Comparison of ENCODE assay signal across 12 cellular contexts in the genomic region with DNA sequence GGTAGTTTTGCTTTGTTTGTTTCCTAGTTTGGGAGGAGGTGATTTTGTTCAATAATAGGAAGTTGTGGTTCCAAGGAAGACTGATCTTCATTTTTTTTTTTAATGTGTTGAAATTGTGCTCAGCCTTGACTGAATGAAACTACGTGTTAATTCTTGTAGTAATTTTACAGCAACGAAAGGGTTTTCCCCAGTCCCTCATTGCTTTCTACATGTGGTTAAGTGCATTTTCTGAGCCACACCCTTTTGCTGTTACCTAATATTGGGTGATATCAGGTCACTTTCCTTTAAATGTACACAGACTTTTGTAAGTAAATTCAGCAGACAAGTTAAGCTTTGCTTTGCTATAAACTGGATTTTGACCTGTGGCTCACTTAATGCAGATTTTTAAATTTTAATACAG.
DNase-seq lines count a peak whose midpoint lies in the region; ATAC-seq and TF ChIP-seq lines count a peak whose summit lies in the region.
"Had no signal": no experiment of that assay in that cellular context is flagged by ENCODE, and none has a peak within 500 bp of the region (broad histone marks: within the 10 kb centered on the region; RNA-seq: fewer than 3 reads in every experiment).

No MANE protein-coding gene starts in this region.

- no peaks in the 10 kb centered on the region for H3K36me3 ChIP-seq in vagina
- H3K36me3 ChIP-seq: pancreas had no signal

- no peaks in the 10 kb centered on the region for H3K27me3 ChIP-seq in foreskin keratinocyte
- no peaks in the 10 kb centered on the region for H3K27me3 ChIP-seq in vagina
- H3K27me3 ChIP-seq: pancreas had no signal

- ATAC-seq in GM18520 (IDR thresholded peaks at IDR 0.05; ENCODE audit: unreplicated experiment), result peak; percentile 53
- peak; percentile 51 for ATAC-seq in HG02623 (IDR thresholded peaks at IDR 0.05; ENCODE audit: unreplicated experiment)
- peak; percentile 73 for ATAC-seq in foreskin keratinocyte
- ATAC-seq: pancreas had no signal

- intact Hi-C loops in vagina (cut with DNase I), result no loop called here

- no peak overlapping the region for H3K4me3 ChIP-seq in vagina
- H3K4me3 ChIP-seq: pancreas, thoracic aorta had no signal

- H3K4me1 ChIP-seq in foreskin keratinocyte (peaks cover 15% of the 10 kb centered on the region), vagina (no peaks in the 10 kb centered on the region)
- H3K4me1 ChIP-seq: pancreas had no signal

- no peak for TF ChIP-seq CTCF in foreskin keratinocyte (conservative IDR thresholded peaks at IDR 0.05)
- no peak for TF ChIP-seq CTCF in vagina (IDR thresholded peaks at IDR 0.05)

- DNase-seq in HPDE6-E6E7 (ENCODE audit: extremely low spot score) (peak; percentile 33), foreskin keratinocyte (peak; percentile 63 to 74), vagina (ENCODE audit: extremely low spot score in 2 of 2) (no peak), H4 (ENCODE audit: low spot score) (no peak)
- no peak for DNase-seq in activated naive CD4-positive, alpha-beta T cell treated with Interleukin-2 at 50 U/mL for 16 hours
- DNase-seq in activated effector memory CD4-positive, alpha-beta T cell treated with Interleukin-2 at 50 U/mL for 16 hours, result no peak
- DNase-seq: foreskin melanocyte, NCI-H1694, pancreas had no signal

- H3K27ac ChIP-seq in foreskin keratinocyte (peak overlapping the region; percentile 40), vagina (no peak overlapping the region)
- H3K27ac ChIP-seq: pancreas, thoracic aorta had no signal

- no peaks in the 10 kb centered on the region for H3K9me3 ChIP-seq in vagina
- H3K9me3 ChIP-seq: pancreas had no signal

- TF ChIP-seq POLR2A in vagina (IDR thresholded peaks at IDR 0.05), result no peak

Comparison
In these comparisons a context has a peak if more than half of its experiments do, and no peak if none do; other contexts are left out.
1. DNase-seq: peak in HPDE6-E6E7 (single experiment) and foreskin keratinocyte (2 of 2); none in vagina (0 of 2), activated naive CD4-positive, alpha-beta T cell treated with Interleukin-2 at 50 U/mL for 16 hours (single experiment), activated effector memory CD4-positive, alpha-beta T cell treated with Interleukin-2 at 50 U/mL for 16 hours (single experiment) and H4 (single experiment).
2. Peak in every context shown above with its lines, with median percentiles within 50 percentile points of each other: ATAC-seq.